ENCODE assay signal across 19 cellular contexts in the genomic region with DNA sequence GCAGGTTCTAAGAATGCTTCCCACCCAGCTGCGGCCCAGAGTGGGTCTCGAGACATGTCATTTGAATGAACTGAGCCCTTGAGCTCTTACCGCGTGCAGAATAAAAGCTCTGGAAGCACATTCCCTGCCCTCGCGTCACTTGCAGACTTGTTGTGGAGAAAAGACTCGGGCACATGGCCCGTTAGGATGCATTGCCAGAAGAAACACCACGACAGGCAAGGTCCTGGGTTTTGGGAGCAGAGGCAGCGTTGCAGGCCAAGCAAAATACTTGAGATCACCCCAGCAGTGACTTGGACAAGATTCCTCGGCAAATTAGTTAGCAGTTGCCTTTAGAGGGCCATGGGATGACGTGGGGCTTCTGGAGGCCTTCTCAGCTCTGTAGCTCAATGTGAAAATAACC.
A peak's percentile ranks its signal among the peaks of the same experiment; 100 is the strongest.
DNase-seq lines count a peak whose midpoint lies in the region; ATAC-seq, FAIRE-seq and TF ChIP-seq lines count a peak whose summit lies in the region.
"Had no signal": no experiment of that assay in that cellular context is flagged by ENCODE, and none has a peak within 500 bp of the region (broad histone marks: within the 10 kb centered on the region; RNA-seq: fewer than 3 reads in every experiment).

No MANE protein-coding gene starts in this region.

- WGBS in aorta, 2 donors = 5 to 7% methylated on average over 12 of the region's 12 CpGs
- WGBS in stomach, 5 donors = 79 to 86% (median 83%) methylated on average over 12 of the region's 12 CpGs
- 74 to 78% methylated on average over 12 of the region's 12 CpGs for WGBS in pancreas, 2 donors

- FAIRE-seq in astrocyte (lab: Jason Lieb, UNC) = no peak
- FAIRE-seq in pancreas (lab: Jason Lieb, UNC) = no peak
- FAIRE-seq: H54 had no signal

- peak; percentile 76 for DNase-seq in astrocyte (ENCODE audit: low read depth)
- DNase-seq in globus pallidus (ENCODE audit: low spot score) = peak; percentile 23
- peak; percentile 8 for DNase-seq in pons (ENCODE audit: low spot score)
- DNase-seq in aorta = peak; percentile 94
- DNase-seq in stomach = no peak
- DNase-seq in pancreas = no peak
- DNase-seq: ACHN; Caco-2; CD4-positive, CD25-positive, alpha-beta regulatory T cell; DMS153; IMR-90; Karpas-422; MM.1S; NCI-H1105; NCI-H1694; NCI-H510A treated with DMSO at 0.1 percent for 48 hours had no signal

- peaks cover 16% of the 10 kb centered on the region for H3K27me3 Mint-ChIP-seq in astrocyte (ENCODE audit: low read depth, unreplicated experiment)
- H3K27me3 Mint-ChIP-seq: B cell had no signal

- intact Hi-C loops in aorta (cut with DNase I) = loop anchor here in 1 of 2 donors (10.0 kb wide), 1 partner anchor 171 kb away; the partner anchor contains the start of gene MSX2
- intact Hi-C loops in stomach (cut with DNase I; ENCODE audit: low total_unique reads) = no loop called here
- intact Hi-C loops in pancreas (cut with DNase I) = no loop called here

- H3K27ac ChIP-seq in astrocyte (ENCODE audit: low read depth, low read length) (no peak overlapping the region), aorta (ENCODE audit: low read depth in 1 of 2, low read length in 2 of 2) (peak overlapping the region in 1 of 2 donors; percentile 56), stomach (no peak overlapping the region), pancreas (no peak overlapping the region)

- peaks cover 4% of the 10 kb centered on the region for H3K4me1 Mint-ChIP-seq in astrocyte (ENCODE audit: low read depth, unreplicated experiment)
- H3K4me1 Mint-ChIP-seq: B cell; CD4-positive, CD25-positive, alpha-beta regulatory T cell had no signal

- ATAC-seq in aorta (ENCODE audit: low FRiP score) (peak; percentile 92), HG02642 (IDR thresholded peaks at IDR 0.05; ENCODE audit: poor library complexity, unreplicated experiment) (no peak), pancreas (no peak)

- H3K9ac ChIP-seq in astrocyte (ENCODE audit: low read length) = no peak overlapping the region

- no peak overlapping the region for H2AFZ ChIP-seq in astrocyte (ENCODE audit: low read depth, low read length)

- no peak overlapping the region for H3K27ac Mint-ChIP-seq in astrocyte (ENCODE audit: unreplicated experiment)
- H3K27ac Mint-ChIP-seq: B cell; CD4-positive, CD25-positive, alpha-beta regulatory T cell had no signal

- H3K9me3 Mint-ChIP-seq in astrocyte (ENCODE audit: unreplicated experiment) = no peaks in the 10 kb centered on the region

- no peaks in the 10 kb centered on the region for H3K36me3 Mint-ChIP-seq in astrocyte (ENCODE audit: low read depth, unreplicated experiment)
- H3K36me3 Mint-ChIP-seq: CD4-positive, CD25-positive, alpha-beta regulatory T cell had no signal

- no peak overlapping the region for H3K4me2 ChIP-seq in astrocyte (ENCODE audit: low read length)

- H3K4me3 Mint-ChIP-seq in astrocyte (ENCODE audit: unreplicated experiment) = no peak overlapping the region
- H3K4me3 Mint-ChIP-seq: B cell; CD4-positive, CD25-positive, alpha-beta regulatory T cell had no signal

- H3K9me3 ChIP-seq in astrocyte (ENCODE audit: insufficient read depth, low read depth, low read length) (no peaks in the 10 kb centered on the region), aorta (ENCODE audit: control insufficient read depth, low read length) (no peaks in the 10 kb centered on the region), stomach (no peaks in the 10 kb centered on the region), pancreas (no peaks in the 10 kb centered on the region)
- H3K9me3 ChIP-seq: Caco-2 had no signal

- H4K20me1 ChIP-seq in astrocyte (ENCODE audit: insufficient read depth, low read length) = no peaks in the 10 kb centered on the region

- no peak for TF ChIP-seq CTCF in astrocyte (IDR thresholded peaks at IDR 0.05; ENCODE audit: insufficient read depth, low read depth, low read length)
- TF ChIP-seq CTCF in stomach (IDR thresholded peaks at IDR 0.05) = no peak
- TF ChIP-seq CTCF in pancreas (IDR thresholded peaks at IDR 0.05) = no peak

- H3K79me2 ChIP-seq in astrocyte (ENCODE audit: insufficient read depth, low read length) = no peaks in the 10 kb centered on the region

- H3K27me3 ChIP-seq in astrocyte (ENCODE audit: insufficient read depth, low read length) (no peaks in the 10 kb centered on the region), aorta (ENCODE audit: control insufficient read depth in 1 of 2, insufficient read depth in 2 of 2, low read length in 1 of 2) (no peaks in the 10 kb centered on the region), stomach (peaks cover 0 to 7% (median 0%) of the 10 kb centered on the region in 3 donors), pancreas (no peaks in the 10 kb centered on the region)

- H3K4me3 ChIP-seq in astrocyte (ENCODE audit: insufficient read depth, low read depth, low read length) (no peak overlapping the region), aorta (ENCODE audit: low read length in 2 of 2) (no peak overlapping the region), stomach (no peak overlapping the region), pancreas (no peak overlapping the region)

- TF ChIP-seq POLR2A in stomach (IDR thresholded peaks at IDR 0.05) = no peak

- TF ChIP-seq EP300 in stomach (IDR thresholded peaks at IDR 0.05) = no peak

- H3K4me1 ChIP-seq in astrocyte (ENCODE audit: insufficient read depth, low read length) = peaks cover 2% of the 10 kb centered on the region
- peaks cover 1 to 13% of the 10 kb centered on the region in 2 donors for H3K4me1 ChIP-seq in aorta (ENCODE audit: control insufficient read depth in 1 of 2, insufficient read depth in 2 of 2, low read length in 2 of 2)
- H3K4me1 ChIP-seq in stomach = no peaks in the 10 kb centered on the region
- peaks cover 0 to 4% (median 0%) of the 10 kb centered on the region in 3 donors for H3K4me1 ChIP-seq in pancreas

- H3K36me3 ChIP-seq in astrocyte (ENCODE audit: insufficient read depth, low read length) = no peaks in the 10 kb centered on the region
- no peaks in the 10 kb centered on the region for H3K36me3 ChIP-seq in aorta (ENCODE audit: control insufficient read depth in 1 of 2, insufficient read depth in 2 of 2, low read length in 1 of 2)
- no peaks in the 10 kb centered on the region for H3K36me3 ChIP-seq in stomach
- no peaks in the 10 kb centered on the region for H3K36me3 ChIP-seq in pancreas

Comparison
In these comparisons a context has a peak if more than half of its experiments do, and no peak if none do; other contexts are left out.
1. DNase-seq: peak in astrocyte (single experiment), globus pallidus (single experiment), pons (single experiment) and aorta (2 of 2); none in stomach (single experiment) and pancreas (0 of 6).